23 cellular contexts compared by ENCODE assay signal in genomic region chr4:161714928-161715327, GRCh38.
"Had no signal": no experiment of that assay in that cellular context is flagged by ENCODE, and none has a peak within 500 bp of the region (broad histone marks: within the 10 kb centered on the region; RNA-seq: fewer than 3 reads in every experiment).

No MANE protein-coding gene starts in this region.

- H3K4me1 Mint-ChIP-seq: activated CD4-positive, alpha-beta T cell treated with anti-CD3 and anti-CD28 coated beads for 36 hours; activated naive CD4-positive, alpha-beta T cell treated with anti-CD3 and anti-CD28 coated beads, Interleukin-2, amount 10 ng/mL, durations not matched to agents 7 days and 5 days; activated naive CD8-positive, alpha-beta T cell treated with anti-CD3 and anti-CD28 coated beads, Interleukin-2, amount 50 U/mL, for 24 hours; immature natural killer cell; stimulated activated naive CD8-positive, alpha-beta T cell treated with anti-CD3 and anti-CD28 coated beads, Interleukin-15, amount 100 ng/mL, for 72 hours; WTC11 had no signal

- H3K4me3 ChIP-seq: heart right ventricle, left ventricle myocardium inferior, skin epidermis, testis had no signal

- H3K36me3 Mint-ChIP-seq: activated naive CD4-positive, alpha-beta T cell treated with anti-CD3 and anti-CD28 coated beads, Interleukin-2, amount 10 ng/mL, durations not matched to agents 7 days and 5 days; immature natural killer cell; type B pancreatic cell; WTC11 had no signal

- H3K27me3 ChIP-seq: heart right ventricle, testis had no signal

- ATAC-seq: activated CD4-positive, alpha-beta T cell treated with anti-CD3 and anti-CD28 coated beads for 36 hours; activated CD8-positive, alpha-beta T cell treated with anti-CD3 and anti-CD28 coated beads for 36 hours; activated naive CD8-positive, alpha-beta T cell treated with anti-CD3 and anti-CD28 coated beads, Interleukin-2, amount 50 U/mL, for 24 hours; heart right ventricle; stimulated activated naive CD8-positive, alpha-beta T cell treated with anti-CD3 and anti-CD28 coated beads, Interleukin-15, amount 100 ng/mL, for 72 hours; WTC11 had no signal

- H3K27ac Mint-ChIP-seq: activated CD4-positive, alpha-beta T cell treated with anti-CD3 and anti-CD28 coated beads for 36 hours; activated CD8-positive, alpha-beta T cell treated with anti-CD3 and anti-CD28 coated beads for 36 hours; activated naive CD4-positive, alpha-beta T cell treated with anti-CD3 and anti-CD28 coated beads, Interleukin-2, amount 10 ng/mL, durations not matched to agents 7 days and 5 days; activated naive CD8-positive, alpha-beta T cell treated with anti-CD3 and anti-CD28 coated beads, Interleukin-2, amount 50 U/mL, for 24 hours; dendritic cell treated with granulocyte-macrophage colony-stimulating factor and Interleukin-4, amounts not matched to agents 40 ng/mL and 50 ng/mL, for 4 days; immature natural killer cell; progenitor cell of endocrine pancreas; stimulated activated naive CD8-positive, alpha-beta T cell treated with anti-CD3 and anti-CD28 coated beads, Interleukin-15, amount 100 ng/mL, for 72 hours; type B pancreatic cell; WTC11 had no signal

- H3K9me3 ChIP-seq: heart right ventricle, testis had no signal

- DNase-seq: activated CD4-positive, alpha-beta T cell treated with anti-CD3 and anti-CD28 coated beads for 36 hours; activated CD8-positive, alpha-beta T cell treated with anti-CD3 and anti-CD28 coated beads for 36 hours; activated naive CD4-positive, alpha-beta T cell treated with anti-CD3 and anti-CD28 coated beads, Interleukin-2, amount 10 ng/mL, durations not matched to agents 7 days and 5 days; activated naive CD8-positive, alpha-beta T cell treated with anti-CD3 and anti-CD28 coated beads, Interleukin-2, amount 50 U/mL, for 24 hours; activated T-cell treated with anti-CD3 and anti-CD28 coated beads, Interleukin-2, amount 50 U/mL, for 1 hour; aorta; effector CD8-positive, alpha-beta T cell; heart right ventricle; immature natural killer cell; kidney glomerular epithelial cell; left ventricle myocardium inferior; stimulated activated CD4-positive, alpha-beta T cell treated with anti-CD3 and anti-CD28 coated beads, Interleukin-15, amount 100 ng/mL, for 24 hours; stimulated activated CD4-positive, alpha-beta T cell treated with anti-CD3 and anti-CD28 coated beads, Interleukin-2, amount 100 ng/mL, for 48 hours; stimulated activated naive CD8-positive, alpha-beta T cell treated with anti-CD3 and anti-CD28 coated beads, Interleukin-15, amount 100 ng/mL, for 72 hours; SW 1271; T-helper 2 cell; testis had no signal

- H3K36me3 ChIP-seq: heart right ventricle, left ventricle myocardium inferior had no signal

- H3K4me3 Mint-ChIP-seq: activated CD4-positive, alpha-beta T cell treated with anti-CD3 and anti-CD28 coated beads for 36 hours; activated CD8-positive, alpha-beta T cell treated with anti-CD3 and anti-CD28 coated beads for 36 hours; activated naive CD4-positive, alpha-beta T cell treated with anti-CD3 and anti-CD28 coated beads, Interleukin-2, amount 10 ng/mL, durations not matched to agents 7 days and 5 days; activated naive CD8-positive, alpha-beta T cell treated with anti-CD3 and anti-CD28 coated beads, Interleukin-2, amount 50 U/mL, for 24 hours; dendritic cell treated with granulocyte-macrophage colony-stimulating factor and Interleukin-4, amounts not matched to agents 40 ng/mL and 50 ng/mL, for 4 days; immature natural killer cell; neural crest cell; stimulated activated naive CD8-positive, alpha-beta T cell treated with anti-CD3 and anti-CD28 coated beads, Interleukin-15, amount 100 ng/mL, for 72 hours; type B pancreatic cell; WTC11 had no signal

- H3K27ac ChIP-seq: heart right ventricle, left ventricle myocardium inferior, testis had no signal

- H3K4me1 ChIP-seq: heart right ventricle, left ventricle myocardium inferior, testis had no signal

- H3K27me3 Mint-ChIP-seq: activated CD4-positive, alpha-beta T cell treated with anti-CD3 and anti-CD28 coated beads for 36 hours; activated CD8-positive, alpha-beta T cell treated with anti-CD3 and anti-CD28 coated beads for 36 hours; activated naive CD4-positive, alpha-beta T cell treated with anti-CD3 and anti-CD28 coated beads, Interleukin-2, amount 10 ng/mL, durations not matched to agents 7 days and 5 days; activated naive CD8-positive, alpha-beta T cell treated with anti-CD3 and anti-CD28 coated beads, Interleukin-2, amount 50 U/mL, for 24 hours; dendritic cell treated with granulocyte-macrophage colony-stimulating factor and Interleukin-4, amounts not matched to agents 40 ng/mL and 50 ng/mL, for 4 days; progenitor cell of endocrine pancreas; stimulated activated naive CD8-positive, alpha-beta T cell treated with anti-CD3 and anti-CD28 coated beads, Interleukin-15, amount 100 ng/mL, for 72 hours; type B pancreatic cell had no signal
